ENCODE assay signal across 20 cellular contexts in genomic region chr16:27220527-27220926, GRCh38. TPM values are rescaled to one million over a fixed set of nuclear protein-coding genes. Genes with fewer than 3 reads are reported as not detected.
DNase-seq lines count a peak whose midpoint lies in the region; ATAC-seq and TF ChIP-seq lines count a peak whose summit lies in the region.
"Had no signal": no experiment of that assay in that cellular context is flagged by ENCODE, and none has a peak within 500 bp of the region (broad histone marks: within the 10 kb centered on the region; RNA-seq: fewer than 3 reads in every experiment).

No MANE protein-coding gene starts in this region.

- H2BK120ac ChIP-seq in IMR-90 (ENCODE audit: low read depth, low read length): peak overlapping the region; percentile 46; the same call in 1 of the 2 replicates

- intact Hi-C loops in IMR-90 (cut with micrococcal nuclease): no loop called here

- no peaks in the 10 kb centered on the region for H3K9me3 Mint-ChIP-seq in central memory CD8-positive, alpha-beta T cell
- no peaks in the 10 kb centered on the region for H3K9me3 Mint-ChIP-seq in nephron progenitor cell
- H3K9me3 Mint-ChIP-seq in stimulated activated naive B cell treated with anti-CD40 and anti-IgM and Interleukin-4, amounts not matched to agents 10 μg/mL and 1 μg/mL and 100 μg/mL, for 72 hours: no peaks in the 10 kb centered on the region
- H3K9me3 Mint-ChIP-seq: CD8-positive, alpha-beta T cell; H9 had no signal

- H4K8ac ChIP-seq in IMR-90 (ENCODE audit: low read depth in 2 of 2, low read length in 2 of 2): no peak overlapping the region; a peak in 1 of 4 replicates

- peaks cover 7% of the 10 kb centered on the region for H3K36me3 Mint-ChIP-seq in central memory CD8-positive, alpha-beta T cell (ENCODE audit: insufficient read depth)
- H3K36me3 Mint-ChIP-seq in nephron progenitor cell (ENCODE audit: low read depth): peaks cover 9% of the 10 kb centered on the region
- peaks cover 45 to 62% of the 10 kb centered on the region in 2 donors for H3K36me3 Mint-ChIP-seq in stimulated activated naive B cell treated with anti-CD40 and anti-IgM and Interleukin-4, amounts not matched to agents 10 μg/mL and 1 μg/mL and 100 μg/mL, for 72 hours

- H3K27me3 Mint-ChIP-seq in central memory CD8-positive, alpha-beta T cell: no peaks in the 10 kb centered on the region
- peaks cover 21% of the 10 kb centered on the region for H3K27me3 Mint-ChIP-seq in nephron progenitor cell (ENCODE audit: low read depth, poor library complexity)
- no peaks in the 10 kb centered on the region for H3K27me3 Mint-ChIP-seq in stimulated activated naive B cell treated with anti-CD40 and anti-IgM and Interleukin-4, amounts not matched to agents 10 μg/mL and 1 μg/mL and 100 μg/mL, for 72 hours
- H3K27me3 Mint-ChIP-seq: CD4-positive, CD25-positive, alpha-beta regulatory T cell had no signal

- in situ Hi-C loops in IMR-90 (cut with MboI; ENCODE audit: low sequenced_read_pairs): no loop called here

- H3K9me1 ChIP-seq in IMR-90 (ENCODE audit: insufficient read depth, low read length): peaks cover 21% of the 10 kb centered on the region

- 94% methylated on average over 8 of the region's 8 CpGs; no CpG with 5 or more reads in 1 of the 2 experiments for WGBS in IMR-90 (ENCODE audit: extremely low coverage in 2 of 2, insufficient read length in 1 of 2), 2 experiments

- H3K4me3 ChIP-seq in IMR-90 (ENCODE audit: insufficient read depth, low read depth, low read length): no peak overlapping the region
- H3K4me3 ChIP-seq: GM12878, GM23248 had no signal

- H2AK9ac ChIP-seq in IMR-90 (replicated peaks; ENCODE audit: low read depth, low read length, poor library complexity): no peak overlapping the region

- no peak overlapping the region for H3K4me2 ChIP-seq in IMR-90 (ENCODE audit: low read depth, low read length)

- no peak for ATAC-seq in IMR-90 (ENCODE audit: low read depth)
- no peak for ATAC-seq in central memory CD8-positive, alpha-beta T cell (replicated peaks; ENCODE audit: extremely low read depth, poor library complexity, severe bottlenecking)
- ATAC-seq in stimulated activated naive B cell treated with anti-CD40 and anti-IgM and Interleukin-4, amounts not matched to agents 10 μg/mL and 1 μg/mL and 100 μg/mL, for 72 hours (replicated peaks): no peak
- ATAC-seq in HG02571 (IDR thresholded peaks at IDR 0.05; ENCODE audit: unreplicated experiment): no peak
- ATAC-seq: CD8-positive, alpha-beta T cell; GM12878; HCT116 had no signal

- no peak overlapping the region for H3K56ac ChIP-seq in IMR-90 (ENCODE audit: extremely low read depth, insufficient read depth, low read length)

- H3K27me3 ChIP-seq in IMR-90 (ENCODE audit: control insufficient read depth, insufficient read depth, low read length): no peaks in the 10 kb centered on the region

- BruUV-seq in IMR-90 (replicated peaks; lab: Mats Ljungman, UMichigan): no TSS peak

- no peaks in the 10 kb centered on the region for H3K9me3 ChIP-seq in IMR-90 (ENCODE audit: control insufficient read depth, insufficient read depth, low read length)
- H3K9me3 ChIP-seq: Caco-2 had no signal

- peaks cover 22% of the 10 kb centered on the region for H3K36me3 ChIP-seq in IMR-90 (ENCODE audit: control insufficient read depth, insufficient read depth, low read length)

- H2AFZ ChIP-seq in IMR-90 (replicated peaks; ENCODE audit: low read length, poor library complexity): no peak overlapping the region
- H2AFZ ChIP-seq: GM23248 had no signal

- H3K14ac ChIP-seq in IMR-90 (replicated peaks; ENCODE audit: low read depth, low read length): 0 out of 2 replicates have a peak overlapping the region, but pooled peaks have one; percentile 8

- no peak overlapping the region for H3K23ac ChIP-seq in IMR-90 (ENCODE audit: low read depth, low read length)

- peak overlapping the region; percentile 25; the same call in 1 of the 2 replicates for H3K4ac ChIP-seq in IMR-90 (ENCODE audit: low read depth, low read length)

- CTCF ChIA-PET in IMR-90 (lab: Yijun Ruan, JAX): interaction anchor here (2.1 kb wide), 1 partner anchor 14 kb away, joined by 9 read pairs; no protein-coding TSS in a partner anchor

- H4K5ac ChIP-seq in IMR-90 (ENCODE audit: low read depth, low read length): peak overlapping the region; percentile 17

- peaks cover 9% of the 10 kb centered on the region for H3K4me1 Mint-ChIP-seq in central memory CD8-positive, alpha-beta T cell
- peaks cover 33% of the 10 kb centered on the region for H3K4me1 Mint-ChIP-seq in nephron progenitor cell
- peaks cover 12 to 26% of the 10 kb centered on the region in 2 donors for H3K4me1 Mint-ChIP-seq in stimulated activated naive B cell treated with anti-CD40 and anti-IgM and Interleukin-4, amounts not matched to agents 10 μg/mL and 1 μg/mL and 100 μg/mL, for 72 hours

- peaks cover 26% of the 10 kb centered on the region for H3K4me1 ChIP-seq in IMR-90 (ENCODE audit: control insufficient read depth, insufficient read depth, low read length)
- H3K4me1 ChIP-seq: Caco-2 had no signal

- no peak overlapping the region for H3K18ac ChIP-seq in IMR-90 (ENCODE audit: low read depth, low read length)

- TF ChIP-seq POLR2A in IMR-90 (IDR thresholded peaks at IDR 0.05; ENCODE audit: low read depth, low read length): no peak

- POLR2A ChIA-PET in IMR-90 (lab: Charles Lee; ENCODE audit: unreplicated experiment): no interaction called here

- H2BK5ac ChIP-seq in IMR-90 (ENCODE audit: low read depth, low read length, poor library complexity, severe bottlenecking): no peak overlapping the region

- no peak overlapping the region for H3K27ac ChIP-seq in IMR-90 (ENCODE audit: insufficient read depth, low read length)
- H3K27ac ChIP-seq: C4-2B had no signal

- DNase-seq in IMR-90 (no peak), nephron progenitor cell (no peak), DMS153 treated with DMSO at 0.1 percent for 48 hours (lab: John Stamatoyannopoulos, UW; ENCODE audit: unreplicated experiment) (no peak), medulla oblongata (ENCODE audit: extremely low spot score) (no peak), glomerular visceral epithelial cell (ENCODE audit: extremely low spot score) (no peak)
- no peak for DNase-seq in central memory CD8-positive, alpha-beta T cell (ENCODE audit: low spot score in 2 of 2)
- no peak for DNase-seq in stimulated activated naive B cell treated with anti-CD40 and anti-IgM and Interleukin-4, amounts not matched to agents 10 μg/mL and 1 μg/mL and 100 μg/mL, for 72 hours
- DNase-seq: Caco-2; CD4-positive, CD25-positive, alpha-beta regulatory T cell; CD8-positive, alpha-beta T cell; DMS153; DMS79; EL; GDM1; GM23248; H9 had no signal

- no peak overlapping the region for H2BK20ac ChIP-seq in IMR-90 (ENCODE audit: low read depth, low read length)

- peak overlapping the region; percentile 96 for H4K91ac ChIP-seq in IMR-90 (ENCODE audit: insufficient read depth, low read depth, low read length)

- H3K9ac ChIP-seq in IMR-90 (ENCODE audit: low read depth, low read length): no peak overlapping the region
- H3K9ac ChIP-seq: GM23248 had no signal

- TF ChIP-seq RAD21 in IMR-90 (IDR thresholded peaks at IDR 0.05; ENCODE audit: low read length): no peak

- H3K27ac Mint-ChIP-seq in central memory CD8-positive, alpha-beta T cell (ENCODE audit: low read depth): peak overlapping the region; percentile 73
- peak overlapping the region; percentile 48 for H3K27ac Mint-ChIP-seq in nephron progenitor cell
- peak overlapping the region; percentile 20 for H3K27ac Mint-ChIP-seq in stimulated activated naive B cell treated with anti-CD40 and anti-IgM and Interleukin-4, amounts not matched to agents 10 μg/mL and 1 μg/mL and 100 μg/mL, for 72 hours
- H3K27ac Mint-ChIP-seq: CD8-positive, alpha-beta T cell; H9 had no signal

- dilution Hi-C loops in IMR-90 (cut with HindIII; ENCODE audit: low sequenced_read_pairs, unreplicated experiment): no loop called here

- TF ChIP-seq CTCF in IMR-90 (conservative IDR thresholded peaks at IDR 0.05; ENCODE audit: low read depth, low read length) (no peak), nephron progenitor cell (IDR thresholded peaks at IDR 0.05) (no peak)

- H3K79me1 ChIP-seq in IMR-90 (ENCODE audit: low read depth in 1 of 2, low read length in 2 of 2): peaks cover 0 to 15% of the 10 kb centered on the region in 2 experiments; a peak in 2 of 4 replicates

- H2AK5ac ChIP-seq in IMR-90 (ENCODE audit: low read depth, low read length): peak overlapping the region; percentile 67

- H3K4me3 Mint-ChIP-seq in central memory CD8-positive, alpha-beta T cell: no peak overlapping the region
- H3K4me3 Mint-ChIP-seq in nephron progenitor cell: no peak overlapping the region
- H3K4me3 Mint-ChIP-seq in stimulated activated naive B cell treated with anti-CD40 and anti-IgM and Interleukin-4, amounts not matched to agents 10 μg/mL and 1 μg/mL and 100 μg/mL, for 72 hours: no peak overlapping the region
- H3K4me3 Mint-ChIP-seq: CD4-positive, CD25-positive, alpha-beta regulatory T cell; CD8-positive, alpha-beta T cell; H9 had no signal

- peak overlapping the region; percentile 0; the same call in 1 of the 3 replicates for H2BK15ac ChIP-seq in IMR-90 (ENCODE audit: low read depth, low read length)

- H4K20me1 ChIP-seq in IMR-90 (ENCODE audit: insufficient read depth, low read length): no peaks in the 10 kb centered on the region; the same call in 1 of the 2 replicates

TF ChIP-seq in IMR-90, 13 proteins besides CTCF, POLR2A, EP300 and RAD21 (continues in another document):
- TF ChIP-seq MAZ (IDR thresholded peaks at IDR 0.05; ENCODE audit: borderline replicate concordance, low read depth, low read length) (no peak), SMC3 (IDR thresholded peaks at IDR 0.05; ENCODE audit: low read depth, low read length) (no peak), CEBPB (IDR thresholded peaks at IDR 0.05; ENCODE audit: low read depth, low read length) (no peak), CHD1 (IDR thresholded peaks at IDR 0.05; ENCODE audit: low read depth, low read length) (no peak), MXI1 (IDR thresholded peaks at IDR 0.05; ENCODE audit: borderline replicate concordance, low read depth, low read length) (no peak), RCOR1 (IDR thresholded peaks at IDR 0.05; ENCODE audit: insufficient replicate concordance, low read length) (no peak), FOS (IDR thresholded peaks at IDR 0.05; ENCODE audit: low read depth, low read length) (no peak)

RNA-seq across cellular contexts. Expression of gene KDM8, which starts 17.2 kb away (rescaled TPM):
- total RNA-seq in IMR-90 (2012; rRNA removed): 3.2 and 3.6 TPM in 2 replicates
- 3.8 and 4.3 TPM in 2 replicates for polyA plus RNA-seq in IMR-90 (2012; rRNA removed)
- 2.5 and 3.1 TPM in 2 replicates for polyA plus RNA-seq in IMR-90 (2012; cell fraction: cytosol; rRNA removed)
- 8.7 and 13.5 TPM in 2 replicates for polyA plus RNA-seq in IMR-90 (2012; cell fraction: nucleus; rRNA removed; ENCODE audit: low replicate concordance)

RNA-seq across cellular contexts. Expression of gene NSMCE1, which starts 48.0 kb away (rescaled TPM):
- 120 and 130 TPM in 2 replicates for total RNA-seq in IMR-90 (2012; rRNA removed)
- 47.5 and 48.0 TPM in 2 replicates for polyA plus RNA-seq in IMR-90 (2012; rRNA removed)
- polyA plus RNA-seq in IMR-90 (2012; cell fraction: cytosol; rRNA removed): 36.6 and 48.8 TPM in 2 replicates
- polyA plus RNA-seq in IMR-90 (2012; cell fraction: nucleus; rRNA removed; ENCODE audit: low replicate concordance): 13.4 and 21.5 TPM in 2 replicates

Comparison
In these comparisons a context has a peak if more than half of its experiments do, and no peak if none do; other contexts are left out.
1. H3K27ac Mint-ChIP-seq: peak in every context shown above with its lines; median percentile 73 in central memory CD8-positive, alpha-beta T cell; 48 in nephron progenitor cell; 20 in stimulated activated naive B cell treated with anti-CD40 and anti-IgM and Interleukin-4, amounts not matched to agents 10 μg/mL and 1 μg/mL and 100 μg/mL, for 72 hours.